In genomic region chrX:107718156-107718621, GRCh38 we compare ENCODE assay signal across 8 cellular contexts. TPM values are rescaled to one million over a fixed set of nuclear protein-coding genes. Genes with fewer than 3 reads are reported as not detected.
A peak's percentile ranks its signal among the peaks of the same experiment; 100 is the strongest.
DNase-seq lines count a peak whose midpoint lies in the region; ATAC-seq and TF ChIP-seq lines count a peak whose summit lies in the region.

No MANE protein-coding gene starts in this region.

- no peak overlapping the region for H3K9ac ChIP-seq in OCI-LY1 (ENCODE audit: low read length)

- H4K20me1 ChIP-seq in OCI-LY1 (ENCODE audit: insufficient read depth, low read length), result no peaks in the 10 kb centered on the region

- H3K27me3 ChIP-seq in OCI-LY1 (ENCODE audit: insufficient read depth, low read length), result no peaks in the 10 kb centered on the region
- no peaks in the 10 kb centered on the region for H3K27me3 ChIP-seq in thymus (ENCODE audit: control insufficient read depth, insufficient read depth)

- DNase-seq in COLO668 (lab: John Stamatoyannopoulos, UW; ENCODE audit: unreplicated experiment) (peak; percentile 76), HT-29 (ENCODE audit: low spot score) (peak; percentile 89), fibroblast of peridontal ligament (ENCODE audit: extremely low read depth) (peak; percentile 82), neural crest cell (ENCODE audit: low read depth, low spot score) (peak; percentile 61)
- DNase-seq in activated T-cell treated with anti-CD3 and anti-CD28 coated beads, Interleukin-2, amount 50 U/mL, for 48 hours, result peak; percentile 81 to 85

- H3K9me3 ChIP-seq in OCI-LY1 (ENCODE audit: low read length), result no peaks in the 10 kb centered on the region
- no peaks in the 10 kb centered on the region for H3K9me3 ChIP-seq in thymus (ENCODE audit: control insufficient read depth)

- no peak overlapping the region for H3K4me3 ChIP-seq in OCI-LY1 (ENCODE audit: low read depth, low read length, poor library complexity, severe bottlenecking)
- peak overlapping the region; percentile 84 for H3K4me3 ChIP-seq in thymus (ENCODE audit: low read length)

- H3K9me2 ChIP-seq in OCI-LY1 (ENCODE audit: low read depth, low read length), result no peaks in the 10 kb centered on the region

- no peak overlapping the region for H3K27ac Mint-ChIP-seq in neural crest cell (ENCODE audit: unreplicated experiment)

- no peaks in the 10 kb centered on the region for H3K79me2 ChIP-seq in OCI-LY1 (ENCODE audit: insufficient read depth, low read length)

- no peak overlapping the region for H3K27ac ChIP-seq in OCI-LY1 (ENCODE audit: low read depth, low read length, poor library complexity, severe bottlenecking)
- H3K27ac ChIP-seq in thymus (ENCODE audit: low read depth), result no peak overlapping the region

- TF ChIP-seq CTCF in OCI-LY1 (IDR thresholded peaks at IDR 0.05; ENCODE audit: low read length) (peak; percentile 55), neural crest cell (conservative IDR thresholded peaks at IDR 0.05) (peak; percentile 82)

- 65% methylated on average over 3 of the region's 3 CpGs for WGBS in thymus

- peak overlapping the region; percentile 77 for H3K4me3 Mint-ChIP-seq in neural crest cell

- H3K4me1 ChIP-seq in OCI-LY1 (ENCODE audit: insufficient read depth, low read length, severe bottlenecking) (peaks cover 28% of the 10 kb centered on the region), thymus (ENCODE audit: control insufficient read depth, insufficient read depth, low read length) (peaks cover 2% of the 10 kb centered on the region)

- no peak for ATAC-seq in GM21528 (IDR thresholded peaks at IDR 0.05; ENCODE audit: low FRiP score, unreplicated experiment)

- no peak overlapping the region for H3K4me2 ChIP-seq in OCI-LY1 (ENCODE audit: low read length)

- H3F3A ChIP-seq in OCI-LY1 (ENCODE audit: insufficient read depth, low read length), result no peaks in the 10 kb centered on the region

- no peaks in the 10 kb centered on the region; the same call in 1 of the 2 replicates for H3K36me3 ChIP-seq in OCI-LY1 (ENCODE audit: insufficient read depth, low read length)
- peaks cover 32% of the 10 kb centered on the region for H3K36me3 ChIP-seq in thymus (ENCODE audit: control insufficient read depth, insufficient read depth)

- peaks cover 20% of the 10 kb centered on the region for H3K4me1 Mint-ChIP-seq in neural crest cell

- H3K9me3 Mint-ChIP-seq in neural crest cell, result peaks cover 2% of the 10 kb centered on the region

- H3K27me3 Mint-ChIP-seq in neural crest cell (ENCODE audit: low read depth), result no peaks in the 10 kb centered on the region

- H2AFZ ChIP-seq in OCI-LY1 (ENCODE audit: low read length), result no peak overlapping the region

- no peaks in the 10 kb centered on the region for H3K36me3 Mint-ChIP-seq in neural crest cell (ENCODE audit: low read depth)

RNA-seq across cellular contexts. Expression of gene TSC22D3, which starts 57.4 kb away (rescaled TPM):
- total RNA-seq in HT-29 (2014; rRNA removed; shearing (Covaris generic)), result 54.6 and 63.5 TPM in 2 replicates
- total RNA-seq in neural crest cell, result 22.3 and 23.2 TPM in 2 replicates
- 873 TPM for polyA plus RNA-seq in thymus

RNA-seq across cellular contexts. Expression of gene NCBP2L, which starts 59.3 kb away (rescaled TPM):
- total RNA-seq in HT-29 (2014; rRNA removed; shearing (Covaris generic)), result not detected in 2 replicates
- total RNA-seq in neural crest cell, result not detected in 2 replicates
- 0.21 TPM for polyA plus RNA-seq in thymus
